In the genomic region with DNA sequence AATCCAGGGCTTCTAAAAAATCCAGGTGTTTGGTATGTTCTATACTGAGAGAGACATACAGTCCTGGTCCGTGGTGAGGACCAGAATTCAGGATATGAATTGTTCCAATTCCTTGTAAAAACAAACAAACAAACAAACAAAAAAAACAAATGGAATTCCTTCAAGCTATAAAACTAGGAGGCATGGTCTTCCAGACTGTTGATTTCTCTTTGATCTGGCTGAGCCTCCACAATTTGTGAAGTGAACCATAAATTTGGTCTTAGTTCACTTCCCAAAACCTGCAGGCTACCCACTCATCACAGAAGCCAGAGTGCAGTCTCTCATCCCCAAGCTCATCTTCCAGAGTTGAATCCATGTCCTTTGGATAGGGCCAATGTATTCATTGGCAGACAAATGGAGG, we compare ENCODE assay signal across 35 cellular contexts.
"Had no signal": no experiment of that assay in that cellular context is flagged by ENCODE, and none has a peak within 500 bp of the region (broad histone marks: within the 10 kb centered on the region; RNA-seq: fewer than 3 reads in every experiment).

No MANE protein-coding gene starts in this region.

- H3K27ac ChIP-seq: ascending aorta, cardiac muscle cell, VCaP had no signal

- H3K4me1 Mint-ChIP-seq: activated B cell treated with CpG ODN at 0.5 μM for 24 hours; activated CD4-positive, alpha-beta T cell treated with anti-CD3 and anti-CD28 coated beads, Interleukin-2, amount 10 ng/mL, durations not matched to agents 24 days and 14 days; activated naive CD4-positive, alpha-beta T cell treated with anti-CD3 and anti-CD28 coated beads, Interleukin-2, amount 10 ng/mL, durations not matched to agents 7 days and 5 days; activated naive CD4-positive, alpha-beta T cell treated with anti-CD3 and anti-CD28 coated beads, Interleukin-2, amount 50 U/mL, for 24 hours; activated naive CD8-positive, alpha-beta T cell treated with anti-CD3 and anti-CD28 coated beads, Interleukin-2, amount 10 ng/mL, durations not matched to agents 7 days and 5 days; activated naive CD8-positive, alpha-beta T cell treated with anti-CD3 and anti-CD28 coated beads, Interleukin-2, amount 50 U/mL, for 24 hours; brain; central memory CD8-positive, alpha-beta T cell had no signal

- H3K9me3 ChIP-seq: ascending aorta had no signal

- H3K4me3 ChIP-seq: ascending aorta, cardiac muscle cell had no signal

- ATAC-seq: activated CD8-positive, alpha-beta T cell treated with anti-CD3 and anti-CD28 coated beads for 36 hours; activated naive CD8-positive, alpha-beta T cell treated with anti-CD3 and anti-CD28 coated beads, Interleukin-2, amount 50 U/mL, for 24 hours; activated T-cell treated with anti-CD3 and anti-CD28 coated beads, Interleukin-2, amount 50 U/mL, for 4 hours had no signal

- H3K27ac Mint-ChIP-seq: activated B cell treated with CpG ODN at 0.5 μM for 24 hours; activated CD4-positive, alpha-beta memory T cell treated with anti-CD3 and anti-CD28 coated beads for 36 hours; activated CD4-positive, alpha-beta T cell treated with anti-CD3 and anti-CD28 coated beads, Interleukin-2, amount 10 ng/mL, durations not matched to agents 24 days and 14 days; activated CD8-positive, alpha-beta T cell treated with anti-CD3 and anti-CD28 coated beads for 36 hours; activated naive CD4-positive, alpha-beta T cell treated with anti-CD3 and anti-CD28 coated beads, Interleukin-2, amount 10 ng/mL, durations not matched to agents 7 days and 5 days; activated naive CD4-positive, alpha-beta T cell treated with anti-CD3 and anti-CD28 coated beads, Interleukin-2, amount 50 U/mL, for 24 hours; activated naive CD8-positive, alpha-beta T cell; activated naive CD8-positive, alpha-beta T cell treated with anti-CD3 and anti-CD28 coated beads, Interleukin-2, amount 10 ng/mL, durations not matched to agents 7 days and 5 days; activated naive CD8-positive, alpha-beta T cell treated with anti-CD3 and anti-CD28 coated beads, Interleukin-2, amount 50 U/mL, for 24 hours; activated T-helper 2 cell treated with anti-CD3 and anti-CD28 coated beads, Interferon-gamma antibody, Interleukin-2, Interleukin-4, amounts not matched to agents 10 μg/mL and 5 μg/mL and 100 μg/mL, durations not matched to agents 14 hours and 24 hours and 36 hours; brain; T-helper 1 cell treated with Interleukin-12 subunit alpha and Interleukin-12 subunit beta and Interleukin-4 antibody, amounts not matched to agents 30 μg/mL and 1 μg/mL, for 36 hours; T-helper 2 cell treated with Interferon-gamma antibody and Interleukin-4, amounts not matched to agents 5 μg/mL and 100 μg/mL, for 36 hours had no signal

- DNase-seq: activated B cell treated with CpG ODN at 0.5 μM for 24 hours; activated CD4-positive, alpha-beta memory T cell treated with anti-CD3 and anti-CD28 coated beads for 36 hours; activated CD4-positive, alpha-beta T cell treated with anti-CD3 and anti-CD28 coated beads for 4 hours; activated CD4-positive, alpha-beta T cell treated with anti-CD3 and anti-CD28 coated beads, Interleukin-2, amount 10 ng/mL, durations not matched to agents 24 days and 14 days; activated CD4-positive, alpha-beta T cell treated with anti-CD3 and anti-CD28 coated beads, Interleukin-2, amount 50 U/mL, for 1 hour; activated CD4-positive, alpha-beta T cell treated with anti-CD3 and anti-CD28 coated beads, Interleukin-2, amount 50 U/mL, for 4 hours; activated CD4-positive, CD25-positive, alpha-beta regulatory T cell treated with anti-CD3 and anti-CD28 coated beads, Interleukin-2, amount 50 U/mL, for 72 hours; activated CD8-positive, alpha-beta memory T cell treated with anti-CD3 and anti-CD28 coated beads, Interleukin-2, amount 50 U/mL, for 4 hours; activated CD8-positive, alpha-beta T cell treated with anti-CD3 and anti-CD28 coated beads for 36 hours; activated effector memory CD4-positive, alpha-beta T cell treated with Interleukin-2 at 50 U/mL for 16 hours; activated gamma-delta T cell; activated naive CD4-positive, alpha-beta T cell treated with anti-CD3 and anti-CD28 coated beads, Interleukin-2, amount 10 ng/mL, durations not matched to agents 7 days and 5 days; activated naive CD4-positive, alpha-beta T cell treated with Interleukin-2 at 50 U/mL for 16 hours; activated naive CD8-positive, alpha-beta T cell treated with anti-CD3 and anti-CD28 coated beads, Interleukin-2, amount 10 ng/mL, durations not matched to agents 7 days and 5 days; activated naive CD8-positive, alpha-beta T cell treated with anti-CD3 and anti-CD28 coated beads, Interleukin-2, amount 50 U/mL, for 24 hours; activated T-cell treated with anti-CD3 and anti-CD28 coated beads for 4 hours; activated T-cell treated with anti-CD3 and anti-CD28 coated beads, Interleukin-2, amount 50 U/mL, for 1 hour; activated T-cell treated with anti-CD3 and anti-CD28 coated beads, Interleukin-2, amount 50 U/mL, for 4 hours; amygdala; anterior cingulate cortex; caudate nucleus; cerebellar nuclear complex; T-helper 1 cell; T-helper 2 cell; T-helper 9 cell had no signal

- H3K36me3 Mint-ChIP-seq: activated CD4-positive, alpha-beta memory T cell treated with anti-CD3 and anti-CD28 coated beads for 36 hours; activated naive CD4-positive, alpha-beta T cell treated with anti-CD3 and anti-CD28 coated beads, Interleukin-2, amount 10 ng/mL, durations not matched to agents 7 days and 5 days; activated naive CD4-positive, alpha-beta T cell treated with anti-CD3 and anti-CD28 coated beads, Interleukin-2, amount 50 U/mL, for 24 hours; activated naive CD8-positive, alpha-beta T cell; activated naive CD8-positive, alpha-beta T cell treated with anti-CD3 and anti-CD28 coated beads, Interleukin-2, amount 10 ng/mL, durations not matched to agents 7 days and 5 days; brain had no signal

- H3K9me3 Mint-ChIP-seq: activated B cell treated with CpG ODN at 0.5 μM for 24 hours; activated CD4-positive, alpha-beta memory T cell treated with anti-CD3 and anti-CD28 coated beads for 36 hours; activated CD4-positive, alpha-beta T cell treated with anti-CD3 and anti-CD28 coated beads, Interleukin-2, amount 10 ng/mL, durations not matched to agents 24 days and 14 days; activated CD8-positive, alpha-beta T cell treated with anti-CD3 and anti-CD28 coated beads for 36 hours; activated naive CD4-positive, alpha-beta T cell treated with anti-CD3 and anti-CD28 coated beads, Interleukin-2, amount 10 ng/mL, durations not matched to agents 7 days and 5 days; activated naive CD8-positive, alpha-beta T cell treated with anti-CD3 and anti-CD28 coated beads, Interleukin-2, amount 10 ng/mL, durations not matched to agents 7 days and 5 days; central memory CD8-positive, alpha-beta T cell; T-helper 1 cell treated with Interleukin-12 subunit alpha and Interleukin-12 subunit beta and Interleukin-4 antibody, amounts not matched to agents 30 μg/mL and 1 μg/mL, for 36 hours; T-helper 2 cell treated with Interferon-gamma antibody and Interleukin-4, amounts not matched to agents 5 μg/mL and 100 μg/mL, for 36 hours had no signal

- H3K27me3 Mint-ChIP-seq: activated B cell treated with CpG ODN at 0.5 μM for 24 hours; activated CD4-positive, alpha-beta memory T cell treated with anti-CD3 and anti-CD28 coated beads for 36 hours; activated CD4-positive, alpha-beta T cell treated with anti-CD3 and anti-CD28 coated beads, Interleukin-2, amount 10 ng/mL, durations not matched to agents 24 days and 14 days; activated CD8-positive, alpha-beta T cell treated with anti-CD3 and anti-CD28 coated beads for 36 hours; activated naive CD4-positive, alpha-beta T cell treated with anti-CD3 and anti-CD28 coated beads, Interleukin-2, amount 10 ng/mL, durations not matched to agents 7 days and 5 days; activated naive CD8-positive, alpha-beta T cell treated with anti-CD3 and anti-CD28 coated beads, Interleukin-2, amount 10 ng/mL, durations not matched to agents 7 days and 5 days; activated naive CD8-positive, alpha-beta T cell treated with anti-CD3 and anti-CD28 coated beads, Interleukin-2, amount 50 U/mL, for 24 hours; brain; central memory CD8-positive, alpha-beta T cell had no signal

- H3K27me3 ChIP-seq: ascending aorta, cardiac muscle cell had no signal

- H3K4me3 Mint-ChIP-seq: activated B cell treated with CpG ODN at 0.5 μM for 24 hours; activated CD4-positive, alpha-beta memory T cell treated with anti-CD3 and anti-CD28 coated beads for 36 hours; activated CD4-positive, alpha-beta T cell treated with anti-CD3 and anti-CD28 coated beads, Interleukin-2, amount 10 ng/mL, durations not matched to agents 24 days and 14 days; activated CD8-positive, alpha-beta T cell treated with anti-CD3 and anti-CD28 coated beads for 36 hours; activated naive CD4-positive, alpha-beta T cell treated with anti-CD3 and anti-CD28 coated beads, Interleukin-2, amount 10 ng/mL, durations not matched to agents 7 days and 5 days; activated naive CD4-positive, alpha-beta T cell treated with anti-CD3 and anti-CD28 coated beads, Interleukin-2, amount 50 U/mL, for 24 hours; activated naive CD8-positive, alpha-beta T cell; activated naive CD8-positive, alpha-beta T cell treated with anti-CD3 and anti-CD28 coated beads, Interleukin-2, amount 10 ng/mL, durations not matched to agents 7 days and 5 days; activated naive CD8-positive, alpha-beta T cell treated with anti-CD3 and anti-CD28 coated beads, Interleukin-2, amount 50 U/mL, for 24 hours; activated T-cell treated with anti-CD3 and anti-CD28 coated beads, Interleukin-2, amount 50 U/mL, for 4 hours; brain; central memory CD8-positive, alpha-beta T cell; T-helper 1 cell treated with Interleukin-12 subunit alpha and Interleukin-12 subunit beta and Interleukin-4 antibody, amounts not matched to agents 30 μg/mL and 1 μg/mL, for 36 hours; T-helper 2 cell treated with Interferon-gamma antibody and Interleukin-4, amounts not matched to agents 5 μg/mL and 100 μg/mL, for 36 hours had no signal

- H3K36me3 ChIP-seq: ascending aorta, cardiac muscle cell had no signal

- H3K4me1 ChIP-seq: ascending aorta had no signal
